Comparison of ENCODE assay signal across 1 cellular context in the genomic region with DNA sequence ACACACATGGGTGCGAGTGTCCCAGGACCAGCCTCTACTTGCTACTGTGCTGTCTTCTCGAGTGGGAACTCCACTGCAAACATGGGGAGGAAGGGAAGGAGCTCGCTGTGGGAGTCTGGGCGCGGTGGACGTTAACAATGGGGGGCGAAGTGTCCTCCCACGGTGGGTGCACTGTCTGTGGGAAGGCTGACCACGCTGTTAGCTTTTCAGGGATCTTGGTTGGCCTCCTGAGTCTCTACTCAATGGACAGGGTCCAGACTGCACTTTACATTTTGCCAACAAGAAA.
TF ChIP-seq lines count a peak whose summit lies in the region.

No MANE protein-coding gene starts in this region.

TF ChIP-seq in H1, 55 proteins besides CTCF, POLR2A, EP300 and RAD21 (continued from another document):
- no peak for TF ChIP-seq YY1 (IDR thresholded peaks at IDR 0.05; ENCODE audit: low read depth, low read length)
- no peak for TF ChIP-seq ZNF274 (IDR thresholded peaks at IDR 0.05; ENCODE audit: borderline replicate concordance, extremely low read depth, low read length)
- no peak for TF ChIP-seq RNF2 (IDR thresholded peaks at IDR 0.05; ENCODE audit: borderline replicate concordance, low read depth, low read length, missing control alignments, poor library complexity, severe bottlenecking)
- no peak for TF ChIP-seq CREB1 (IDR thresholded peaks at IDR 0.05)
- TF ChIP-seq CEBPB (IDR thresholded peaks at IDR 0.05; ENCODE audit: low read depth, low read length): no peak
- no peak for TF ChIP-seq CTBP2 (IDR thresholded peaks at IDR 0.05; ENCODE audit: borderline replicate concordance, insufficient read depth, insufficient read length, low read length)
- no peak for TF ChIP-seq POU5F1 (IDR thresholded peaks at IDR 0.05; ENCODE audit: low read depth, low read length)
- TF ChIP-seq NANOG (IDR thresholded peaks at IDR 0.05; ENCODE audit: insufficient read depth, low read depth, low read length, poor library complexity, severe bottlenecking): no peak
- TF ChIP-seq SP1 (IDR thresholded peaks at IDR 0.05; ENCODE audit: low read depth, low read length): no peak
